In the genomic region with DNA sequence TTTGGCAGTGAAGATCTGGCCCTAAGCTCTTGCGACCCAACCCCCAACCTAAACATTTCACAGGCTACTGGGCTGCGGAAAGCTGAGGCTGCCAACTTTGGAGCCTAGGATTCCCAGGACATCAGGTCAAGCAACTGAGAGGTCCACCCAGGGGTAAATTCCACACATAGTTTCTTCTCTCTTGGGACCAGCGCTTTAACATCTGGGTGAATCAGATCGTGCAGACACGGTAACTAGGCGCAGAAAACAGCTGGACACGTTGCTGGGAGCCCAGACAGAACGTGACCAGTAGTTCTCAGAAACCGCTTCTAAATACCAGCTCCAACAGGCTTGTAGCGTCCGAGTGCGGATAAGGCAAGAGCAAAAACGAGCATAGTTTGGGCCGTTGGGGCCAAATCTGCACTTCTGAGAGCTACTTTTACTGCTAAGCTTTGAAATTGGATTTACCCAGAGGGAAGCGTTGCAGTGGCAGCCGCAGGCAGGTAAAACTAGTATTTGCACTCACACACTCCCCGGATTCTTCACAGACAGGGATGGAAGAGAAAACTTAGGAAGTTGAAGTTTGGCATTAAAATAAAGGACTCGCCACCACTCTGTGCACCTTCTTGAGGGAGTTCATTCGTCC, we compare ENCODE assay signal across 8 cellular contexts. TPM values are rescaled to one million over a fixed set of nuclear protein-coding genes. Genes with fewer than 3 reads are reported as not detected.
DNase-seq lines count a peak whose midpoint lies in the region; ATAC-seq and TF ChIP-seq lines count a peak whose summit lies in the region.

No MANE protein-coding gene starts in this region.

- TF ChIP-seq POLR2A in HCT116 (IDR thresholded peaks at IDR 0.05; ENCODE audit: borderline replicate concordance, extremely low read depth, insufficient read depth, insufficient read length): peak; percentile 68
- TF ChIP-seq POLR2A in body of pancreas (IDR thresholded peaks at IDR 0.05): no peak

- H3K36me3 Mint-ChIP-seq in immature natural killer cell: peaks cover 0 to 6% (median 0%) of the 10 kb centered on the region in 3 donors
- H3K36me3 Mint-ChIP-seq in stimulated activated effector memory CD8-positive, alpha-beta T cell treated with anti-CD3 and anti-CD28 coated beads, Interleukin-12 subunit alpha, Interleukin-12 subunit beta, amount 100 ng/mL, for 72 hours: peaks cover 58% of the 10 kb centered on the region

- peak overlapping the region; percentile 96 for H3K9ac ChIP-seq in HCT116 (ENCODE audit: low read length)

- peak overlapping the region; percentile 89 to 93 for H3K4me3 ChIP-seq in HCT116 (replicated peaks in 1 of 2; ENCODE audit: low read depth in 1 of 2, low read length in 2 of 2)
- peak overlapping the region; percentile 48 to 52 for H3K4me3 ChIP-seq in body of pancreas

- H3K9me2 ChIP-seq in HCT116 (ENCODE audit: insufficient read depth): no peaks in the 10 kb centered on the region

- no peak for TF ChIP-seq CTCF in HCT116 (IDR thresholded peaks at IDR 0.05 in 2 of 3, conservative IDR thresholded peaks at IDR 0.05 in 1 of 3; ENCODE audit: borderline replicate concordance in 1 of 3, insufficient read depth in 1 of 3, low read depth in 2 of 3, low read length in 2 of 3)
- no peak for TF ChIP-seq CTCF in body of pancreas (IDR thresholded peaks at IDR 0.05)

- peak overlapping the region; percentile 95 to 99 (median 96) for H3K4me3 Mint-ChIP-seq in immature natural killer cell
- H3K4me3 Mint-ChIP-seq in stimulated activated effector memory CD8-positive, alpha-beta T cell treated with anti-CD3 and anti-CD28 coated beads, Interleukin-12 subunit alpha, Interleukin-12 subunit beta, amount 100 ng/mL, for 72 hours: peak overlapping the region; percentile 94

- H3K4me1 Mint-ChIP-seq in immature natural killer cell: peaks cover 34 to 65% of the 10 kb centered on the region in 2 donors
- H3K4me1 Mint-ChIP-seq in stimulated activated effector memory CD8-positive, alpha-beta T cell treated with anti-CD3 and anti-CD28 coated beads, Interleukin-12 subunit alpha, Interleukin-12 subunit beta, amount 100 ng/mL, for 72 hours: peaks cover 43% of the 10 kb centered on the region

- peaks cover 11 to 15% (median 12%) of the 10 kb centered on the region in 3 donors for H3K27me3 Mint-ChIP-seq in immature natural killer cell (ENCODE audit: low read depth in 3 of 3)

- intact Hi-C loops in HCT116 (cut with micrococcal nuclease): no loop called here
- intact Hi-C loops in body of pancreas (cut with DNase I): no loop called here

- peaks cover 4% of the 10 kb centered on the region; the same call in 1 of the 2 replicates for H4K20me1 ChIP-seq in HCT116 (ENCODE audit: insufficient read depth)

- H2AFZ ChIP-seq in HCT116 (ENCODE audit: low read depth, low read length, poor library complexity, severe bottlenecking): peak overlapping the region; percentile 75

- H3K36me3 ChIP-seq in HCT116 (ENCODE audit: control insufficient read depth in 1 of 2, insufficient read depth in 2 of 2, low read length in 2 of 2) (peaks cover 16 to 27% of the 10 kb centered on the region in 2 experiments), body of pancreas (replicated peaks in 1 of 2; ENCODE audit: insufficient read depth in 1 of 2, low read depth in 2 of 2) (no peaks in the 10 kb centered on the region)

- H3K4me2 ChIP-seq in HCT116 (ENCODE audit: low read length): peak overlapping the region; percentile 98

- peak overlapping the region; percentile 81 to 97 (median 90) for H3K27ac Mint-ChIP-seq in immature natural killer cell
- peak overlapping the region; percentile 96 for H3K27ac Mint-ChIP-seq in stimulated activated effector memory CD8-positive, alpha-beta T cell treated with anti-CD3 and anti-CD28 coated beads, Interleukin-12 subunit alpha, Interleukin-12 subunit beta, amount 100 ng/mL, for 72 hours

- WGBS in body of pancreas, 2 donors: 0% methylated on average over 19 of the region's 19 CpGs

- H3K4me1 ChIP-seq in HCT116 (ENCODE audit: control insufficient read depth in 1 of 2, insufficient read depth in 2 of 2, low read length in 2 of 2): peaks cover 6 to 27% of the 10 kb centered on the region in 2 experiments; a peak in 3 of 4 replicates
- peaks cover 38% of the 10 kb centered on the region for H3K4me1 ChIP-seq in body of pancreas

- DNase-seq in activated CD4-positive, CD25-positive, alpha-beta regulatory T cell (lab: John Stamatoyannopoulos, UW): no peak
- no peak for DNase-seq in HCT116 (ENCODE audit: low read depth, low spot score)
- DNase-seq in M059J (ENCODE audit: low read depth): peak; percentile 82
- DNase-seq in body of pancreas: peak; percentile 45 to 65 (median 58)
- no peak for DNase-seq in immature natural killer cell
- no peak for DNase-seq in stimulated activated effector memory CD8-positive, alpha-beta T cell treated with anti-CD3 and anti-CD28 coated beads, Interleukin-12 subunit alpha, Interleukin-12 subunit beta, amount 100 ng/mL, for 72 hours (ENCODE audit: low spot score in 2 of 2)
- no peak for DNase-seq in NCI-H1105 treated with DMSO at 0.1 percent for 48 hours (lab: John Stamatoyannopoulos, UW)

- RAD21 ChIA-PET in HCT116 (lab: Charles Lee; ENCODE audit: low non-redundant PET in 1 of 2, low total read pairs in 2 of 2, uncharacterized antibody in 2 of 2, unreplicated experiment in 2 of 2): no interaction called here

- H3K27ac ChIP-seq in HCT116 (ENCODE audit: low read depth, low read length) (peak overlapping the region; percentile 85), body of pancreas (peak overlapping the region; percentile 83 to 95 (median 92))

- POLR2A ChIA-PET in HCT116 (lab: Charles Lee): interaction anchor here (0.7 to 1.6 kb wide), 5 partner anchors 10 to 116 kb away, joined by 3 to 7 read pairs (median 3); a partner anchor contains a TSS

- no peaks in the 10 kb centered on the region for H3K9me3 Mint-ChIP-seq in immature natural killer cell
- H3K9me3 Mint-ChIP-seq in stimulated activated effector memory CD8-positive, alpha-beta T cell treated with anti-CD3 and anti-CD28 coated beads, Interleukin-12 subunit alpha, Interleukin-12 subunit beta, amount 100 ng/mL, for 72 hours: no peaks in the 10 kb centered on the region

- CTCF ChIA-PET in HCT116 (lab: Charles Lee): interaction anchor here (1.1 to 2.0 kb wide), 3 partner anchors 10 to 118 kb away, joined by 3 to 15 read pairs (median 5); no protein-coding TSS in a partner anchor

- BruUV-seq in HCT116 (replicated peaks; lab: Mats Ljungman, UMichigan): TSS peak; percentile 89

- ATAC-seq in activated CD4-positive, CD25-positive, alpha-beta regulatory T cell treated with anti-CD3 and anti-CD28 coated beads, Interleukin-2, amount 50 U/mL, for 24 hours: peak; percentile 3 to 14
- ATAC-seq in HCT116 (peak; percentile 26), body of pancreas (peak; percentile 41)
- peak; percentile 38 for ATAC-seq in stimulated activated effector memory CD8-positive, alpha-beta T cell treated with anti-CD3 and anti-CD28 coated beads, Interleukin-12 subunit alpha, Interleukin-12 subunit beta, amount 100 ng/mL, for 72 hours

- H3K9me3 ChIP-seq in HCT116 (ENCODE audit: control insufficient read depth in 1 of 2, insufficient read depth in 1 of 2, low read depth in 1 of 2, low read length in 2 of 2): no peaks in the 10 kb centered on the region
- H3K9me3 ChIP-seq in body of pancreas: no peaks in the 10 kb centered on the region

- no peak for TF ChIP-seq RAD21 in HCT116 (IDR thresholded peaks at IDR 0.05; ENCODE audit: low read depth)

- H3K27me3 ChIP-seq in HCT116 (ENCODE audit: insufficient read depth, low read length): no peaks in the 10 kb centered on the region
- H3K27me3 ChIP-seq in body of pancreas: no peaks in the 10 kb centered on the region

- peaks cover 44% of the 10 kb centered on the region for H3K79me2 ChIP-seq in HCT116 (ENCODE audit: insufficient read depth, low read length)

TF ChIP-seq in HCT116, 20 proteins besides CTCF, POLR2A, EP300 and RAD21:
- no peak for TF ChIP-seq ZFX (IDR thresholded peaks at IDR 0.05)
- TF ChIP-seq, protein P1, sequence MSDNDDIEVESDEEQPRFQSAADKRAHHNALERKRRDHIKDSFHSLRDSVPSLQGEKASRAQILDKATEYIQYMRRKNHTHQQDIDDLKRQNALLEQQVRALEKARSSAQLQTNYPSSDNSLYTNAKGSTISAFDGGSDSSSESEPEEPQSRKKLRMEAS (IDR thresholded peaks at IDR 0.05): peak; percentile 37; the same call in 1 of the 2 replicates
TF ChIP-seq in HCT116: peak in this region for 1.

RNA-seq across cellular contexts. Expression of a gene that starts 11.8 kb away (rescaled TPM):
- 1.8 TPM for total RNA-seq in HCT116 (2021; ENCODE audit: unreplicated experiment)
- 0.47 and 0.49 TPM in 2 replicates for polyA plus RNA-seq in HCT116 (2012)
- 34.2 and 36.6 TPM in 2 replicates for total RNA-seq in M059J (2014; rRNA removed; shearing (Covaris generic))
- 10 to 100 TPM in 1 of 2 donors, 1 to 10 TPM in 1; 6.9 to 11.2 TPM for total RNA-seq in body of pancreas
- 1 to 10 TPM in 1 of 3 donors, not detected in 2; 7.3 TPM for polyA plus RNA-seq in immature natural killer cell

RNA-seq across cellular contexts. Expression of a gene that starts 11.8 kb away (rescaled TPM):
- total RNA-seq in HCT116 (2021; ENCODE audit: unreplicated experiment): 16.5 TPM
- polyA plus RNA-seq in HCT116 (2012): 14.7 and 15.7 TPM in 2 replicates
- 27.8 and 33.8 TPM in 2 replicates for total RNA-seq in M059J (2014; rRNA removed; shearing (Covaris generic))
- total RNA-seq in body of pancreas: 1 to 10 TPM; 3.6 to 8.3 TPM
- polyA plus RNA-seq in immature natural killer cell: 10 to 100 TPM in 1 of 3 donors, 1 to 10 TPM in 2; 1.3 to 10.5 (median 2.3) TPM

Comparison
In these comparisons a context has a peak if more than half of its experiments do, and no peak if none do; other contexts are left out.
1. DNase-seq: peak in M059J (single experiment) and body of pancreas (4 of 4); none in activated CD4-positive, CD25-positive, alpha-beta regulatory T cell (0 of 4), HCT116 (single experiment), immature natural killer cell (0 of 3), stimulated activated effector memory CD8-positive, alpha-beta T cell treated with anti-CD3 and anti-CD28 coated beads, Interleukin-12 subunit alpha, Interleukin-12 subunit beta, amount 100 ng/mL, for 72 hours (0 of 2) and NCI-H1105 treated with DMSO at 0.1 percent for 48 hours (single experiment).
2. Peak in every context shown above with its lines, with median percentiles within 50 percentile points of each other: ATAC-seq.